Comparison of ENCODE assay signal across 1 cellular context in genomic region chr12:106063826-106064575, GRCh38.
TF ChIP-seq lines count a peak whose summit lies in the region.

No MANE protein-coding gene starts in this region.

TF ChIP-seq in WTC11, 78 proteins besides CTCF, POLR2A, EP300 and RAD21 (continued from another document):
- TF ChIP-seq CREM (CRISPR knock-in tag; IDR thresholded peaks at IDR 0.05) (no peak), PRRX2 (CRISPR knock-in tag; IDR thresholded peaks at IDR 0.05) (no peak), STAT6 (CRISPR knock-in tag; conservative IDR thresholded peaks at IDR 0.05; ENCODE audit: low read depth) (no peak), ZNF317 (CRISPR knock-in tag; IDR thresholded peaks at IDR 0.05; ENCODE audit: borderline replicate concordance, low read depth) (no peak), JUN (CRISPR knock-in tag; IDR thresholded peaks at IDR 0.05) (no peak), RELA (CRISPR knock-in tag; IDR thresholded peaks at IDR 0.05; ENCODE audit: borderline replicate concordance) (no peak), ZNF281 (CRISPR knock-in tag; IDR thresholded peaks at IDR 0.05) (no peak), OVOL2 (CRISPR knock-in tag; IDR thresholded peaks at IDR 0.05; ENCODE audit: borderline replicate concordance) (no peak)
